Comparison of ENCODE assay signal across 29 cellular contexts in the genomic region with DNA sequence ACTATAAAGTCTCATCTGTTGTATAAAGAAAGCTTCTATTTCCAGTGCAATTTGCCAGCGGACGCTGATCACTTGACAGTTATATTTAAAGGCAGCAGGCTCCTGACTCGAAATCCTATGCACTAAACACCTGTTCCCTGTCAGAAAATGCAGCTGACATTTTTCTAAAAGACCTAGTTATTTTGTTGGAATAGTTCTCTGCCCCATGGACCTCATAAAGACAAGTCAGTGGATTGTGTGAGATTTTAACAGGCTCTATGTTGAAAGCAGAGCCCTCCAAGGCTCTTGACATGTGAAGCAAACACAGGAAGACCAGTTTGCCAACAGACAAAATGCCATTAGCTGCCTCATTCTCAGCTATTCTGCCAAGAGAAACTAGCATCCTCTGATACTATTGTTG.
"Had no signal": no experiment of that assay in that cellular context is flagged by ENCODE, and none has a peak within 500 bp of the region (broad histone marks: within the 10 kb centered on the region; RNA-seq: fewer than 3 reads in every experiment).

No MANE protein-coding gene starts in this region.

- DNase-seq: activated CD4-positive, alpha-beta T cell treated with anti-CD3 and anti-CD28 coated beads for 48 hours; activated CD4-positive, alpha-beta T cell treated with anti-CD3 and anti-CD28 coated beads, Interleukin-2, amount 50 U/mL, for 48 hours; activated CD8-positive, alpha-beta memory T cell treated with anti-CD3 and anti-CD28 coated beads for 24 hours; activated effector memory CD4-positive, alpha-beta T cell treated with Interleukin-2 at 50 U/mL for 16 hours; activated naive CD4-positive, alpha-beta T cell treated with Interleukin-2 at 50 U/mL for 16 hours; effector CD4-positive, alpha-beta T cell; gastrocnemius medialis; glutamatergic neuron; left ventricle myocardium inferior; mesendoderm; occipital lobe; spleen; stimulated activated CD4-positive, alpha-beta T cell treated with anti-CD3 and anti-CD28 coated beads, Interleukin-2, amount 100 ng/mL, for 48 hours; stimulated activated naive CD8-positive, alpha-beta T cell treated with anti-CD3 and anti-CD28 coated beads, Interleukin-15, Interleukin-2, amounts not matched to agents 100 U/mL and 50 U/mL, for 24 hours; T-helper 9 cell; testis; transverse colon; WERI-Rb-1 had no signal

- H3K27ac Mint-ChIP-seq: activated naive CD8-positive, alpha-beta T cell; dendritic cell treated with granulocyte-macrophage colony-stimulating factor and Interleukin-4, amounts not matched to agents 40 ng/mL and 50 ng/mL, for 4 days had no signal

- H3K36me3 ChIP-seq: esophagus muscularis mucosa, gastrocnemius medialis, left ventricle myocardium inferior, right atrium auricular region, spleen, transverse colon, WERI-Rb-1 had no signal

- ATAC-seq: activated CD4-positive, CD25-positive, alpha-beta regulatory T cell treated with anti-CD3 and anti-CD28 coated beads, Interleukin-2, amount 50 U/mL, for 24 hours; gastrocnemius medialis; stimulated activated naive CD8-positive, alpha-beta T cell treated with anti-CD3 and anti-CD28 coated beads, Interleukin-15, Interleukin-2, amounts not matched to agents 100 U/mL and 50 U/mL, for 24 hours had no signal

- H3K4me1 ChIP-seq: parathyroid adenoma, right atrium auricular region, spleen, testis, transverse colon had no signal

- H3K79me2 ChIP-seq: parathyroid adenoma had no signal

- H2AFZ ChIP-seq: parathyroid adenoma had no signal

- FAIRE-seq: bronchial epithelial cell, TTC549 had no signal

- H3K9me3 ChIP-seq: gastrocnemius medialis, testis, transverse colon had no signal

- H3K9me3 Mint-ChIP-seq: central memory CD8-positive, alpha-beta T cell had no signal

- H3K9ac ChIP-seq: parathyroid adenoma had no signal

- H3K27ac ChIP-seq: esophagus muscularis mucosa, gastrocnemius medialis, left ventricle myocardium inferior, parathyroid adenoma, right atrium auricular region, spleen, testis, transverse colon, WERI-Rb-1 had no signal

- H3K4me3 ChIP-seq: esophagus muscularis mucosa, gastrocnemius medialis, left ventricle myocardium inferior, lung, right atrium auricular region, spleen, testis, transverse colon had no signal

- H3K27me3 Mint-ChIP-seq: central memory CD8-positive, alpha-beta T cell; dendritic cell treated with granulocyte-macrophage colony-stimulating factor and Interleukin-4, amounts not matched to agents 40 ng/mL and 50 ng/mL, for 4 days had no signal

- H3K27me3 ChIP-seq: esophagus muscularis mucosa, gastrocnemius medialis, right atrium auricular region, spleen, testis, transverse colon had no signal

- H3K4me3 Mint-ChIP-seq: activated naive CD8-positive, alpha-beta T cell; central memory CD8-positive, alpha-beta T cell; dendritic cell treated with granulocyte-macrophage colony-stimulating factor and Interleukin-4, amounts not matched to agents 40 ng/mL and 50 ng/mL, for 4 days; neural crest cell had no signal
